24 cellular contexts compared by ENCODE assay signal in the genomic region with DNA sequence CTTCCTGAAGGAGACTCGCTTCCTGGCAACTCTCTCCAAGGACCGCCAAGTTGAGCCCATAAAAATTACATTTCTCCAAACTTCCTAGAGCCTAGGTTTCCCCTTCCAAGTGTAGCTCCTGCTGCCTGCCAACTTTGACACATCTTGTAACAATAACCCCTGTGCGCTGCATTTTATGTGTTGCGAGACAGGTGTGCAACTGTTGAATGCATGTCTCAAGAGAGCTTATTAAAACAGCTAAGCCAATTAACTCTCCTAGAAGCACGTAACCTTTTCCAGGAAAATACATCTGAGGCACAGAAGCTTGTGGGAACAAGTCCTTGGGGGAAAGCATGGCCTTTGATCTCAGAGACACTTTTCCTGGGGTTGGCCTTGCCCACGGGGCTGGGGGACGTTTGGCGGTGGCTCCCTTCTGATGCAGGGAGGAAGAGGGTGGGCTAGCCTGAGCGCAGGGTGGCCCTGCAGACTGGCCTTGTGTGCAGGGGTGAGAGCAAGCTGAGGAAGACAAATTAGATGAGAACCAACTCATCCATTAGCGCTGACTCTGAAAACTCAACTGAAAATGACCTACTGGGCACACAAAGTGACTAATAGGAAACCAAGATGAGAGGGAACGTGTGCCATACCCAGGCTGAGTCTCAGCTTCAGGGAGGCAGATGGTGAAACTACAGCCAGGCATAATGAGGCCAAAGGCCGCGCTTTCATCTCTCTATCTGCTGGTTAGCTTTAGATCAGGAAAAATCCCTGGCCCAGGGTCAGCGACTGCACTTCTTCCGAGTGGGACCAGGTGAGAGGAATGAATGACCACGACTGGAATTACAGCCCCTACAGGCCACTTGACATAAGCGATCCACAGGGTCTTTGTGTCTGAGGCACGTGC.
"Had no signal": no experiment of that assay in that cellular context is flagged by ENCODE, and none has a peak within 500 bp of the region (broad histone marks: within the 10 kb centered on the region; RNA-seq: fewer than 3 reads in every experiment).

No MANE protein-coding gene starts in this region.

- H3K27ac Mint-ChIP-seq: activated B cell treated with CpG ODN at 0.5 μM for 24 hours; activated CD8-positive, alpha-beta T cell treated with anti-CD3 and anti-CD28 coated beads, Interleukin-2, amount 10 ng/mL, durations not matched to agents 7 days and 5 days had no signal

- H3K4me3 ChIP-seq: colonic mucosa, lower lobe of right lung, thyroid gland had no signal

- H3K27me3 ChIP-seq: brain microvascular endothelial cell, colonic mucosa, thyroid gland had no signal

- DNase-seq: activated B cell treated with CpG ODN at 0.5 μM for 24 hours; activated CD4-positive, alpha-beta T cell treated with anti-CD3 and anti-CD28 coated beads for 48 hours; activated CD8-positive, alpha-beta memory T cell treated with anti-CD3 and anti-CD28 coated beads, Interleukin-2, amount 50 U/mL, for 4 hours; activated CD8-positive, alpha-beta T cell treated with anti-CD3 and anti-CD28 coated beads, Interleukin-2, amount 10 ng/mL, durations not matched to agents 7 days and 5 days; activated effector memory CD4-positive, alpha-beta T cell treated with Interleukin-2 at 50 U/mL for 16 hours; activated naive CD4-positive, alpha-beta T cell treated with anti-CD3 and anti-CD28 coated beads, Interleukin-2, amount 50 U/mL, for 16 hours; activated T-cell treated with anti-CD3 and anti-CD28 coated beads, Interleukin-2, amount 50 U/mL, for 4 hours; aorta; brain microvascular endothelial cell; central memory CD4-positive, alpha-beta T cell; colonic mucosa; erythroblast; foreskin melanocyte; glutamatergic neuron; hippocampal formation; left cardiac atrium; lower lobe of right lung; naive thymus-derived CD8-positive, alpha-beta T cell; nucleus accumbens; retina; stimulated activated CD4-positive, alpha-beta T cell treated with anti-CD3 and anti-CD28 coated beads, Interleukin-12 subunit alpha, Interleukin-12 subunit beta, amount 100 ng/mL, for 4 hours; stimulated activated CD4-positive, alpha-beta T cell treated with anti-CD3 and anti-CD28 coated beads, Interleukin-1b, Interleukin-23, amount 100 ng/mL, for 48 hours; stimulated activated naive CD4-positive, alpha-beta T cell treated with Interleukin-2 at 50 U/mL for 16 hours; thyroid gland had no signal

- H3K4me1 Mint-ChIP-seq: activated B cell treated with CpG ODN at 0.5 μM for 24 hours; naive thymus-derived CD8-positive, alpha-beta T cell had no signal

- H3K4me1 ChIP-seq: colonic mucosa, lower lobe of right lung, thyroid gland had no signal

- ATAC-seq: activated CD8-positive, alpha-beta T cell treated with anti-CD3 and anti-CD28 coated beads, Interleukin-2, amount 10 ng/mL, durations not matched to agents 7 days and 5 days; activated T-cell treated with anti-CD3 and anti-CD28 coated beads, Interleukin-2, amount 50 U/mL, for 4 hours; left cardiac atrium; naive thymus-derived CD8-positive, alpha-beta T cell had no signal

- H3K4me3 Mint-ChIP-seq: activated B cell treated with CpG ODN at 0.5 μM for 24 hours; activated CD8-positive, alpha-beta T cell treated with anti-CD3 and anti-CD28 coated beads, Interleukin-2, amount 10 ng/mL, durations not matched to agents 7 days and 5 days; activated T-cell treated with anti-CD3 and anti-CD28 coated beads, Interleukin-2, amount 50 U/mL, for 4 hours; naive thymus-derived CD8-positive, alpha-beta T cell had no signal

- H3K36me3 ChIP-seq: brain microvascular endothelial cell, colonic mucosa, lower lobe of right lung, thyroid gland had no signal

- H3K9me3 ChIP-seq: colonic mucosa, thyroid gland had no signal

- H3K27ac ChIP-seq: brain microvascular endothelial cell, colonic mucosa, lower lobe of right lung, thyroid gland had no signal
